In genomic region chr15:60788514-60789091, GRCh38 we compare ENCODE assay signal across 17 cellular contexts.
A peak's percentile ranks its signal among the peaks of the same experiment; 100 is the strongest.
DNase-seq lines count a peak whose midpoint lies in the region; ATAC-seq and TF ChIP-seq lines count a peak whose summit lies in the region.
"Had no signal": no experiment of that assay in that cellular context is flagged by ENCODE, and none has a peak within 500 bp of the region (broad histone marks: within the 10 kb centered on the region; RNA-seq: fewer than 3 reads in every experiment).

No MANE protein-coding gene starts in this region.

- ATAC-seq in activated CD8-positive, alpha-beta T cell treated with anti-CD3 and anti-CD28 coated beads for 36 hours: peak; percentile 21
- no peak for ATAC-seq in activated CD8-positive, alpha-beta T cell treated with anti-CD3 and anti-CD28 coated beads, Interleukin-2, amount 10 ng/mL, durations not matched to agents 7 days and 5 days
- peak; percentile 61 for ATAC-seq in effector memory CD8-positive, alpha-beta T cell (replicated peaks)
- ATAC-seq in omental fat pad (ENCODE audit: low FRiP score) (peak; percentile 88), left ventricle myocardium superior (no peak)
- ATAC-seq: sciatic nerve had no signal

- H3K9me3 ChIP-seq in MM.1S (replicated peaks; ENCODE audit: insufficient read depth, low read length) (no peaks in the 10 kb centered on the region), colonic mucosa (no peaks in the 10 kb centered on the region), left ventricle myocardium inferior (replicated peaks) (peaks cover 19% of the 10 kb centered on the region)

- peak; percentile 12 for DNase-seq in activated CD8-positive, alpha-beta T cell treated with anti-CD3 and anti-CD28 coated beads for 36 hours
- DNase-seq in activated CD8-positive, alpha-beta T cell treated with anti-CD3 and anti-CD28 coated beads, Interleukin-2, amount 10 ng/mL, durations not matched to agents 7 days and 5 days: no peak
- DNase-seq in MM.1S (peak; percentile 48), omental fat pad (ENCODE audit: low spot score) (no peak), colonic mucosa (no peak), left ventricle myocardium superior (no peak), left ventricle myocardium inferior (no peak)
- no peak for DNase-seq in effector memory CD8-positive, alpha-beta T cell
- DNase-seq: DND-41; effector CD8-positive, alpha-beta T cell; mammary epithelial cell; NCI-H1694 treated with DMSO at 0.1 percent for 48 hours; nephron progenitor cell had no signal

- H3K9ac ChIP-seq in MM.1S (ENCODE audit: low read length) (no peak overlapping the region), colonic mucosa (ENCODE audit: low read depth in 2 of 2, low read length in 2 of 2) (no peak overlapping the region)
- H3K9ac ChIP-seq: GM23248 had no signal

- H3K4me3 Mint-ChIP-seq in activated CD8-positive, alpha-beta T cell treated with anti-CD3 and anti-CD28 coated beads for 36 hours: no peak overlapping the region
- H3K4me3 Mint-ChIP-seq in activated CD8-positive, alpha-beta T cell treated with anti-CD3 and anti-CD28 coated beads, Interleukin-2, amount 10 ng/mL, durations not matched to agents 7 days and 5 days: no peak overlapping the region
- H3K4me3 Mint-ChIP-seq in effector memory CD8-positive, alpha-beta T cell: peak overlapping the region in 1 of 2 donors; percentile 3
- H3K4me3 Mint-ChIP-seq: nephron progenitor cell; stimulated activated memory B cell treated with anti-CD40 and anti-IgM and Interleukin-4, amounts not matched to agents 10 μg/mL and 1 μg/mL and 100 μg/mL, for 72 hours had no signal

- H3K27me3 ChIP-seq in MM.1S (replicated peaks; ENCODE audit: insufficient read depth, low read length) (no peaks in the 10 kb centered on the region), colonic mucosa (no peaks in the 10 kb centered on the region), left ventricle myocardium inferior (ENCODE audit: low read depth) (no peaks in the 10 kb centered on the region)

- H3K4me3 ChIP-seq in MM.1S (ENCODE audit: low read length) (no peak overlapping the region), colonic mucosa (no peak overlapping the region), left ventricle myocardium inferior (no peak overlapping the region)
- H3K4me3 ChIP-seq: GM23248, SK-N-MC had no signal

- no peak for TF ChIP-seq CTCF in activated CD8-positive, alpha-beta T cell treated with anti-CD3 and anti-CD28 coated beads for 36 hours (IDR thresholded peaks at IDR 0.05)
- TF ChIP-seq CTCF in MM.1S (IDR thresholded peaks at IDR 0.05; ENCODE audit: low read length) (no peak), omental fat pad (IDR thresholded peaks at IDR 0.05) (no peak), colonic mucosa (IDR thresholded peaks at IDR 0.05) (no peak), left ventricle myocardium inferior (IDR thresholded peaks at IDR 0.05; ENCODE audit: borderline replicate concordance) (no peak)

- CTCF ChIA-PET in activated CD8-positive, alpha-beta T cell treated with anti-CD3 and anti-CD28 coated beads for 36 hours (lab: Charles Lee): interaction anchor here (0.7 to 4.5 kb wide), 20 partner anchors 10 to 268 kb away, joined by 3 to 31 read pairs (median 4); no protein-coding TSS in a partner anchor
- CTCF ChIA-PET in activated CD8-positive, alpha-beta T cell treated with anti-CD3 and anti-CD28 coated beads, Interleukin-2, amount 10 ng/mL, durations not matched to agents 7 days and 5 days (lab: Charles Lee): interaction anchor here (0.7 to 6.0 kb wide), 10 partner anchors 10 to 203 kb away, joined by 3 to 31 read pairs (median 4); no protein-coding TSS in a partner anchor

- no peak overlapping the region for H3K27ac ChIP-seq in MM.1S (ENCODE audit: low read length)
- H3K27ac ChIP-seq in colonic mucosa: no peak overlapping the region
- H3K27ac ChIP-seq in left ventricle myocardium inferior (replicated peaks): no peak overlapping the region
- H3K27ac ChIP-seq: GM23248, SK-N-MC had no signal

- H3K4me2 ChIP-seq in MM.1S (ENCODE audit: low read depth, low read length): 0 out of 2 replicates have a peak overlapping the region, but pooled peaks have one; percentile 2

- H3K4me1 ChIP-seq in MM.1S (ENCODE audit: low read length) (no peaks in the 10 kb centered on the region), colonic mucosa (no peaks in the 10 kb centered on the region), left ventricle myocardium inferior (no peaks in the 10 kb centered on the region)

- no peaks in the 10 kb centered on the region for H3K36me3 ChIP-seq in MM.1S (replicated peaks; ENCODE audit: insufficient read depth, low read length)
- no peaks in the 10 kb centered on the region for H3K36me3 ChIP-seq in colonic mucosa
- no peaks in the 10 kb centered on the region for H3K36me3 ChIP-seq in left ventricle myocardium inferior

- intact Hi-C loops in activated CD8-positive, alpha-beta T cell treated with anti-CD3 and anti-CD28 coated beads for 36 hours (cut with micrococcal nuclease): no loop called here
- intact Hi-C loops in colonic mucosa (cut with DNase I) (no loop called here), left ventricle myocardium superior (cut with micrococcal nuclease) (no loop called here), left ventricle myocardium inferior (cut with micrococcal nuclease) (no loop called here)

- H3K4me1 Mint-ChIP-seq in activated CD8-positive, alpha-beta T cell treated with anti-CD3 and anti-CD28 coated beads for 36 hours (ENCODE audit: low read depth): peaks cover 15% of the 10 kb centered on the region
- peaks cover 6% of the 10 kb centered on the region for H3K4me1 Mint-ChIP-seq in activated CD8-positive, alpha-beta T cell treated with anti-CD3 and anti-CD28 coated beads, Interleukin-2, amount 10 ng/mL, durations not matched to agents 7 days and 5 days (ENCODE audit: low read depth)
- peaks cover 9 to 22% of the 10 kb centered on the region in 2 donors for H3K4me1 Mint-ChIP-seq in effector memory CD8-positive, alpha-beta T cell (ENCODE audit: low read depth in 2 of 2)
- H3K4me1 Mint-ChIP-seq: stimulated activated memory B cell treated with anti-CD40 and anti-IgM and Interleukin-4, amounts not matched to agents 10 μg/mL and 1 μg/mL and 100 μg/mL, for 72 hours had no signal

- H4K20me1 ChIP-seq in MM.1S (ENCODE audit: insufficient read depth, low read length): no peaks in the 10 kb centered on the region

- H3K9me2 ChIP-seq in MM.1S (replicated peaks; ENCODE audit: insufficient read depth, low read length): no peaks in the 10 kb centered on the region

- POLR2A ChIA-PET in activated CD8-positive, alpha-beta T cell treated with anti-CD3 and anti-CD28 coated beads for 36 hours (lab: Charles Lee): interaction anchor here (1.4 kb wide), 1 partner anchor 22 kb away, joined by 3 read pairs; no protein-coding TSS in a partner anchor
- POLR2A ChIA-PET in activated CD8-positive, alpha-beta T cell treated with anti-CD3 and anti-CD28 coated beads, Interleukin-2, amount 10 ng/mL, durations not matched to agents 7 days and 5 days (lab: Charles Lee): no interaction called here

- H3F3A ChIP-seq in MM.1S (ENCODE audit: insufficient read depth, low read length): no peaks in the 10 kb centered on the region

- peaks cover 16% of the 10 kb centered on the region for H3K9me3 Mint-ChIP-seq in activated CD8-positive, alpha-beta T cell treated with anti-CD3 and anti-CD28 coated beads for 36 hours
- H3K9me3 Mint-ChIP-seq in activated CD8-positive, alpha-beta T cell treated with anti-CD3 and anti-CD28 coated beads, Interleukin-2, amount 10 ng/mL, durations not matched to agents 7 days and 5 days (ENCODE audit: insufficient read depth): peaks cover 4% of the 10 kb centered on the region
- peaks cover 3 to 9% of the 10 kb centered on the region in 2 donors for H3K9me3 Mint-ChIP-seq in effector memory CD8-positive, alpha-beta T cell

- peaks cover 12% of the 10 kb centered on the region for H3K36me3 Mint-ChIP-seq in activated CD8-positive, alpha-beta T cell treated with anti-CD3 and anti-CD28 coated beads for 36 hours (ENCODE audit: low read depth)
- H3K36me3 Mint-ChIP-seq in activated CD8-positive, alpha-beta T cell treated with anti-CD3 and anti-CD28 coated beads, Interleukin-2, amount 10 ng/mL, durations not matched to agents 7 days and 5 days (ENCODE audit: low read depth): peaks cover 7% of the 10 kb centered on the region
- no peaks in the 10 kb centered on the region for H3K36me3 Mint-ChIP-seq in effector memory CD8-positive, alpha-beta T cell (ENCODE audit: insufficient read depth)

- no peaks in the 10 kb centered on the region for H3K27me3 Mint-ChIP-seq in activated CD8-positive, alpha-beta T cell treated with anti-CD3 and anti-CD28 coated beads for 36 hours
- H3K27me3 Mint-ChIP-seq in activated CD8-positive, alpha-beta T cell treated with anti-CD3 and anti-CD28 coated beads, Interleukin-2, amount 10 ng/mL, durations not matched to agents 7 days and 5 days (ENCODE audit: low read depth): no peaks in the 10 kb centered on the region
- H3K27me3 Mint-ChIP-seq in effector memory CD8-positive, alpha-beta T cell: no peaks in the 10 kb centered on the region

- H3K27ac Mint-ChIP-seq in activated CD8-positive, alpha-beta T cell treated with anti-CD3 and anti-CD28 coated beads for 36 hours: peak overlapping the region; percentile 77
- no peak overlapping the region for H3K27ac Mint-ChIP-seq in activated CD8-positive, alpha-beta T cell treated with anti-CD3 and anti-CD28 coated beads, Interleukin-2, amount 10 ng/mL, durations not matched to agents 7 days and 5 days
- H3K27ac Mint-ChIP-seq in effector memory CD8-positive, alpha-beta T cell: peak overlapping the region in 1 of 2 donors; percentile 77
- H3K27ac Mint-ChIP-seq: nephron progenitor cell; stimulated activated memory B cell treated with anti-CD40 and anti-IgM and Interleukin-4, amounts not matched to agents 10 μg/mL and 1 μg/mL and 100 μg/mL, for 72 hours had no signal

- H2AFZ ChIP-seq in MM.1S (ENCODE audit: low read length): no peak overlapping the region
- H2AFZ ChIP-seq: GM23248 had no signal

- no peaks in the 10 kb centered on the region for H3K79me2 ChIP-seq in MM.1S (ENCODE audit: low read length)

Comparison
In these comparisons a context has a peak if more than half of its experiments do, and no peak if none do; other contexts are left out.
1. ATAC-seq: peak in activated CD8-positive, alpha-beta T cell treated with anti-CD3 and anti-CD28 coated beads for 36 hours (single experiment), effector memory CD8-positive, alpha-beta T cell (single experiment) and omental fat pad (single experiment); none in activated CD8-positive, alpha-beta T cell treated with anti-CD3 and anti-CD28 coated beads, Interleukin-2, amount 10 ng/mL, durations not matched to agents 7 days and 5 days (single experiment) and left ventricle myocardium superior (single experiment).
2. DNase-seq: peak in activated CD8-positive, alpha-beta T cell treated with anti-CD3 and anti-CD28 coated beads for 36 hours (single experiment) and MM.1S (single experiment); none in activated CD8-positive, alpha-beta T cell treated with anti-CD3 and anti-CD28 coated beads, Interleukin-2, amount 10 ng/mL, durations not matched to agents 7 days and 5 days (single experiment), effector memory CD8-positive, alpha-beta T cell (0 of 3), omental fat pad (single experiment), colonic mucosa (single experiment), left ventricle myocardium superior (single experiment) and left ventricle myocardium inferior (single experiment).